ENCODE assay signal across 8 cellular contexts in genomic region chrX:37542791-37543190, GRCh38. TPM values are rescaled to one million over a fixed set of nuclear protein-coding genes. Genes with fewer than 3 reads are reported as not detected.
"Had no signal": no experiment of that assay in that cellular context is flagged by ENCODE, and none has a peak within 500 bp of the region (broad histone marks: within the 10 kb centered on the region; RNA-seq: fewer than 3 reads in every experiment).

No MANE protein-coding gene starts in this region.

- H3K27ac Mint-ChIP-seq: IgD-negative memory B cell had no signal

- FAIRE-seq: HepG2, HTR-8/SVneo, K562 had no signal

- H3K27ac ChIP-seq: HL-60 had no signal

- H3K4me3 ChIP-seq: K562 had no signal

- H3K4me3 Mint-ChIP-seq: IgD-negative memory B cell had no signal

- ATAC-seq: HepG2, K562 had no signal

- DNase-seq: IMR-90, KBM-7, KG1 had no signal

- H3K36me3 Mint-ChIP-seq: IgD-negative memory B cell had no signal

RNA-seq across cellular contexts. Expression of gene LANCL3, which starts 28.7 kb away (rescaled TPM):
- total RNA-seq: HepG2, IMR-90 had no signal
- polyA plus RNA-seq: HepG2, IMR-90 had no signal
